In the genomic region with DNA sequence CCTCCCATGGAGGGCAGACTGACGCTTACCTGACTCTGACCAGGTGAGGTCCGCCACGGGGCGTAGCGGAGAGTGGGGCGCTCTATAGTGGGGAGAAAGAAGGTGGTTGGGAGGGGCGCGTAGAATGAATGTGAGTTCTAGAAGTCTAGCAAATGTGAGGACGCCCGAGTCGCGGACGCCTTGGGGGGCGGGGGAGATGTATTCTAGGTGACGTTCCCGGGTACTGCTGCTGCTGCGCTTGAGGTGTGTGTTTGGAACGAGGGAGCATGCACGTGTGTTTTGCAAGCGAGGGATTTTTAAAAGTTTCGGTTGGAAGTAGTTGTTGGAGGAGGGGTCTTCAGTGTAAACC, we compare ENCODE assay signal across 7 cellular contexts. TPM values are rescaled to one million over a fixed set of nuclear protein-coding genes. Genes with fewer than 3 reads are reported as not detected.
DNase-seq lines count a peak whose midpoint lies in the region; TF ChIP-seq lines count a peak whose summit lies in the region.

No MANE protein-coding gene starts in this region.

- H3K9me3 ChIP-seq in MM.1S (replicated peaks; ENCODE audit: insufficient read depth, low read length) (no peaks in the 10 kb centered on the region), mononuclear cell (ENCODE audit: low read depth, low read length) (no peaks in the 10 kb centered on the region)

- H3K27me3 Mint-ChIP-seq in activated CD4-positive, alpha-beta T cell treated with anti-CD3 and anti-CD28 coated beads, Interleukin-2, amount 10 ng/mL, durations not matched to agents 24 days and 14 days, result peaks cover 5% of the 10 kb centered on the region
- no peaks in the 10 kb centered on the region for H3K27me3 Mint-ChIP-seq in stimulated activated naive CD8-positive, alpha-beta T cell treated with anti-CD3 and anti-CD28 coated beads, Interleukin-15, Interleukin-2, amounts not matched to agents 100 ng/mL and 50 ng/mL, for 24 hours

- peak; percentile 62 for DNase-seq in GM13977 (ENCODE audit: low spot score)
- DNase-seq in HCEC 1CT, result peak; percentile 16
- peak; percentile 69 for DNase-seq in MM.1S
- DNase-seq in activated CD4-positive, alpha-beta T cell treated with anti-CD3 and anti-CD28 coated beads, Interleukin-2, amount 10 ng/mL, durations not matched to agents 24 days and 14 days, result peak; percentile 79
- peak; percentile 39 for DNase-seq in dermis blood vessel endothelial cell

- H3K36me3 Mint-ChIP-seq in activated CD4-positive, alpha-beta T cell treated with anti-CD3 and anti-CD28 coated beads, Interleukin-2, amount 10 ng/mL, durations not matched to agents 24 days and 14 days (ENCODE audit: low read depth), result peaks cover 36% of the 10 kb centered on the region
- H3K36me3 Mint-ChIP-seq in stimulated activated naive CD8-positive, alpha-beta T cell treated with anti-CD3 and anti-CD28 coated beads, Interleukin-15, Interleukin-2, amounts not matched to agents 100 ng/mL and 50 ng/mL, for 24 hours (ENCODE audit: low read depth), result peaks cover 40% of the 10 kb centered on the region

- intact Hi-C loops in activated CD4-positive, alpha-beta T cell treated with anti-CD3 and anti-CD28 coated beads, Interleukin-2, amount 10 ng/mL, durations not matched to agents 24 days and 14 days (cut with micrococcal nuclease), result loop anchor here (1.0 kb wide), 1 partner anchor 149 kb away; a partner anchor contains a TSS

- peak overlapping the region; percentile 99 for H3K4me3 Mint-ChIP-seq in activated CD4-positive, alpha-beta T cell treated with anti-CD3 and anti-CD28 coated beads, Interleukin-2, amount 10 ng/mL, durations not matched to agents 24 days and 14 days
- peak overlapping the region; percentile 97 for H3K4me3 Mint-ChIP-seq in stimulated activated naive CD8-positive, alpha-beta T cell treated with anti-CD3 and anti-CD28 coated beads, Interleukin-15, Interleukin-2, amounts not matched to agents 100 ng/mL and 50 ng/mL, for 24 hours

- no peaks in the 10 kb centered on the region for H3F3A ChIP-seq in MM.1S (ENCODE audit: insufficient read depth, low read length)

- H3K9me3 Mint-ChIP-seq in activated CD4-positive, alpha-beta T cell treated with anti-CD3 and anti-CD28 coated beads, Interleukin-2, amount 10 ng/mL, durations not matched to agents 24 days and 14 days, result peaks cover 4% of the 10 kb centered on the region
- no peaks in the 10 kb centered on the region for H3K9me3 Mint-ChIP-seq in stimulated activated naive CD8-positive, alpha-beta T cell treated with anti-CD3 and anti-CD28 coated beads, Interleukin-15, Interleukin-2, amounts not matched to agents 100 ng/mL and 50 ng/mL, for 24 hours

- TF ChIP-seq CTCF in GM13977 (IDR thresholded peaks at IDR 0.05; ENCODE audit: extremely low read depth, insufficient read depth, missing control alignments) (peak; percentile 39), MM.1S (IDR thresholded peaks at IDR 0.05; ENCODE audit: low read length) (no peak)

- H2AFZ ChIP-seq in MM.1S (ENCODE audit: low read length), result peak overlapping the region; percentile 67

- in situ Hi-C loops in GM13977 (cut with MboI; ENCODE audit: low pct_unique_long_range_greater_than_20kb, low sequenced_read_pairs, unreplicated experiment), result no loop called here

- peaks cover 12% of the 10 kb centered on the region for H3K36me3 ChIP-seq in MM.1S (replicated peaks; ENCODE audit: insufficient read depth, low read length)

- H3K4me3 ChIP-seq in MM.1S (ENCODE audit: low read length) (peak overlapping the region; percentile 99), mononuclear cell (ENCODE audit: low read length) (peak overlapping the region; percentile 77)

- no peaks in the 10 kb centered on the region for H3K9me2 ChIP-seq in MM.1S (replicated peaks; ENCODE audit: insufficient read depth, low read length)

- H3K9ac ChIP-seq in MM.1S (ENCODE audit: low read length), result peak overlapping the region; percentile 98

- H3K79me2 ChIP-seq in MM.1S (ENCODE audit: low read length), result peaks cover 55% of the 10 kb centered on the region

- H3K4me2 ChIP-seq in MM.1S (ENCODE audit: low read depth, low read length), result peak overlapping the region; percentile 70

- H3K4me1 Mint-ChIP-seq in activated CD4-positive, alpha-beta T cell treated with anti-CD3 and anti-CD28 coated beads, Interleukin-2, amount 10 ng/mL, durations not matched to agents 24 days and 14 days, result peaks cover 21% of the 10 kb centered on the region
- H3K4me1 Mint-ChIP-seq in stimulated activated naive CD8-positive, alpha-beta T cell treated with anti-CD3 and anti-CD28 coated beads, Interleukin-15, Interleukin-2, amounts not matched to agents 100 ng/mL and 50 ng/mL, for 24 hours (ENCODE audit: low read depth), result peaks cover 25% of the 10 kb centered on the region

- H3K27me3 ChIP-seq in MM.1S (replicated peaks; ENCODE audit: insufficient read depth, low read length), result no peaks in the 10 kb centered on the region
- H3K27me3 ChIP-seq in mononuclear cell (ENCODE audit: insufficient read depth, low read length), result no peaks in the 10 kb centered on the region

- peak overlapping the region; percentile 95 for H3K27ac Mint-ChIP-seq in activated CD4-positive, alpha-beta T cell treated with anti-CD3 and anti-CD28 coated beads, Interleukin-2, amount 10 ng/mL, durations not matched to agents 24 days and 14 days
- peak overlapping the region; percentile 93 for H3K27ac Mint-ChIP-seq in stimulated activated naive CD8-positive, alpha-beta T cell treated with anti-CD3 and anti-CD28 coated beads, Interleukin-15, Interleukin-2, amounts not matched to agents 100 ng/mL and 50 ng/mL, for 24 hours

- H4K20me1 ChIP-seq in MM.1S (ENCODE audit: insufficient read depth, low read length), result 0 out of 2 replicates have a peak, but pooled peaks cover 3% of the 10 kb centered on the region

- H3K27ac ChIP-seq in MM.1S (ENCODE audit: low read length), result peak overlapping the region; percentile 84

- peaks cover 10% of the 10 kb centered on the region; the same call in 1 of the 2 replicates for H3K4me1 ChIP-seq in MM.1S (ENCODE audit: low read length)
- peaks cover 14% of the 10 kb centered on the region for H3K4me1 ChIP-seq in mononuclear cell (ENCODE audit: insufficient read depth, low read length)

RNA-seq across cellular contexts. Expression of a gene that starts 0.8 kb away (rescaled TPM):
- 84.8 and 86.3 TPM in 2 replicates for total RNA-seq in activated CD4-positive, alpha-beta T cell treated with anti-CD3 and anti-CD28 coated beads, Interleukin-2, amount 10 ng/mL, durations not matched to agents 24 days and 14 days
- 43.2 and 55.5 TPM in 2 replicates for total RNA-seq in dermis blood vessel endothelial cell
- 66.7 TPM for total RNA-seq in mononuclear cell

RNA-seq across cellular contexts. Expression of a gene that starts 53.1 kb away (rescaled TPM):
- not detected in 2 replicates for total RNA-seq in activated CD4-positive, alpha-beta T cell treated with anti-CD3 and anti-CD28 coated beads, Interleukin-2, amount 10 ng/mL, durations not matched to agents 24 days and 14 days
- total RNA-seq in dermis blood vessel endothelial cell (under 0.01 TPM in 1 of 2 replicates, not detected in the other), mononuclear cell (11.1 TPM)

Comparison
In these comparisons a context has a peak if more than half of its experiments do, and no peak if none do; other contexts are left out.
1. Peak in every context shown above with its lines: DNase-seq, H3K4me3 ChIP-seq and H3K27ac ChIP-seq.
2. DNase-seq: peak in every context shown above with its lines; median percentile 79 in activated CD4-positive, alpha-beta T cell treated with anti-CD3 and anti-CD28 coated beads, Interleukin-2, amount 10 ng/mL, durations not matched to agents 24 days and 14 days; 69 in MM.1S; 62 in GM13977; 39 in dermis blood vessel endothelial cell; 16 in HCEC 1CT.
3. RNA of a gene that starts 53.1 kb away (total RNA-seq): 11.1 TPM in mononuclear cell (single experiment); not detected in activated CD4-positive, alpha-beta T cell treated with anti-CD3 and anti-CD28 coated beads, Interleukin-2, amount 10 ng/mL, durations not matched to agents 24 days and 14 days and under 0.01 TPM in dermis blood vessel endothelial cell; every median in the first group is over 10 times any median in the second.